In the genomic region with DNA sequence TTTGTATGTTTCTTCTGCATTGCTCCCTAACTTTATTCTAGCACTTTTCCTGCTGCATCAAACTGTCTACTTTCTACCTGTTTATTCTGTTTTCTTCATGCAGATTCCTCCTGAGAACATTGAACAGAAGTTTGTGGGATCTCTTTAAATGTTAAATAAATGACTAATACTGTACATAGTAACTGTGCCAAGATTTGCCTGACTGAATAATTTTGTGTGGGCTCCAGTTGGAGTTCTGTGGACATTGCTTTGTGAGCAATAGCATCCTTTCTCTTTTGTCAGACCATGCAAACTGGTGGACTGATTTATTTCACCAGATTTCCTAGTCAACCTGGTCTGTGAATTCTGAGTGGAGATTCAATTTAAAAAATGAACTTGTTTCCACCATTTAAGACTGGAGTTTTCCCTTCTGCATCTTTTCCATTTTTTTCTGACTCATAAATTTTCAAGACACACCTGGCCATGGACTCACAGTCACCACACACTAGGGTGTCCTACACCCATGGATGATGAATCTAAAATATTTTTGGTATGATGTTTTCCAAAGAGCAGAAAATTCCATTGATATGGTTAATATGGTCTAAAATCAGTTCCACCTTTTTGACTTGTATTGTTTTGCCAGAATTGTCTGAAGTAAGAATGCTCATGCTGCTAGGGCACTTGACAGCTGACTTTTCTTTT, we compare ENCODE assay signal across 19 cellular contexts.
"Had no signal": no experiment of that assay in that cellular context is flagged by ENCODE, and none has a peak within 500 bp of the region (broad histone marks: within the 10 kb centered on the region; RNA-seq: fewer than 3 reads in every experiment).

No MANE protein-coding gene starts in this region.

- H3K27me3 Mint-ChIP-seq: activated B cell treated with CpG ODN at 0.5 μM for 24 hours; activated CD4-positive, alpha-beta T cell treated with anti-CD3 and anti-CD28 coated beads, Interleukin-2, amount 10 ng/mL, durations not matched to agents 24 days and 14 days; activated CD8-positive, alpha-beta T cell treated with anti-CD3 and anti-CD28 coated beads for 36 hours; activated T-helper 17 cell treated with anti-CD3 and anti-CD28 coated beads, Interleukin-2, amount 50 U/mL, for 72 hours; effector memory CD8-positive, alpha-beta T cell; stimulated activated naive B cell treated with anti-CD40 and anti-IgM and Interleukin-4, amounts not matched to agents 10 μg/mL and 1 μg/mL and 100 μg/mL, for 72 hours had no signal

- H3K27ac ChIP-seq: left ventricle myocardium inferior, skin epidermis, upper lobe of right lung had no signal

- ATAC-seq: activated CD8-positive, alpha-beta T cell treated with anti-CD3 and anti-CD28 coated beads for 36 hours; activated T-helper 17 cell treated with anti-CD3 and anti-CD28 coated beads, Interleukin-2, amount 50 U/mL, for 72 hours; effector memory CD8-positive, alpha-beta T cell; right cardiac atrium; stimulated activated naive B cell treated with anti-CD40 and anti-IgM and Interleukin-4, amounts not matched to agents 10 μg/mL and 1 μg/mL and 100 μg/mL, for 72 hours; upper lobe of right lung had no signal

- DNase-seq: activated B cell treated with CpG ODN at 0.5 μM for 24 hours; activated CD4-positive, alpha-beta T cell treated with anti-CD3 and anti-CD28 coated beads, Interleukin-2, amount 10 ng/mL, durations not matched to agents 24 days and 14 days; activated CD8-positive, alpha-beta T cell treated with anti-CD3 and anti-CD28 coated beads for 36 hours; activated naive CD4-positive, alpha-beta T cell treated with anti-CD3 and anti-CD28 coated beads for 36 hours; activated T-cell treated with anti-CD3 and anti-CD28 coated beads, Interleukin-2, amount 50 U/mL, for 1 hour; effector memory CD8-positive, alpha-beta T cell; head of caudate nucleus; left ventricle myocardium inferior; nephron progenitor cell; nucleus accumbens; right cardiac atrium; SK-N-SH; stimulated activated CD4-positive, alpha-beta T cell treated with anti-CD3 and anti-CD28 coated beads, Interleukin-4, amount 100 ng/mL, for 24 hours; stimulated activated naive B cell treated with anti-CD40 and anti-IgM and Interleukin-4, amounts not matched to agents 10 μg/mL and 1 μg/mL and 100 μg/mL, for 72 hours; upper lobe of right lung had no signal

- H3K27me3 ChIP-seq: upper lobe of right lung had no signal

- H3K27ac Mint-ChIP-seq: activated B cell treated with CpG ODN at 0.5 μM for 24 hours; activated CD4-positive, alpha-beta T cell treated with anti-CD3 and anti-CD28 coated beads, Interleukin-2, amount 10 ng/mL, durations not matched to agents 24 days and 14 days; activated CD8-positive, alpha-beta T cell treated with anti-CD3 and anti-CD28 coated beads for 36 hours; activated naive CD4-positive, alpha-beta T cell treated with anti-CD3 and anti-CD28 coated beads for 36 hours; activated T-helper 17 cell treated with anti-CD3 and anti-CD28 coated beads, Interleukin-2, amount 50 U/mL, for 72 hours; effector memory CD8-positive, alpha-beta T cell; nephron progenitor cell; progenitor cell of endocrine pancreas; stimulated activated naive B cell treated with anti-CD40 and anti-IgM and Interleukin-4, amounts not matched to agents 10 μg/mL and 1 μg/mL and 100 μg/mL, for 72 hours had no signal

- H3K4me1 Mint-ChIP-seq: activated B cell treated with CpG ODN at 0.5 μM for 24 hours; activated CD4-positive, alpha-beta T cell treated with anti-CD3 and anti-CD28 coated beads, Interleukin-2, amount 10 ng/mL, durations not matched to agents 24 days and 14 days; activated T-helper 17 cell treated with anti-CD3 and anti-CD28 coated beads, Interleukin-2, amount 50 U/mL, for 72 hours; stimulated activated naive B cell treated with anti-CD40 and anti-IgM and Interleukin-4, amounts not matched to agents 10 μg/mL and 1 μg/mL and 100 μg/mL, for 72 hours had no signal

- H3K4me3 ChIP-seq: left ventricle myocardium inferior, skin epidermis, upper lobe of right lung had no signal

- H3K4me2 ChIP-seq: SK-N-SH had no signal

- FAIRE-seq: frontal cortex had no signal

- H3K36me3 Mint-ChIP-seq: stimulated activated naive B cell treated with anti-CD40 and anti-IgM and Interleukin-4, amounts not matched to agents 10 μg/mL and 1 μg/mL and 100 μg/mL, for 72 hours had no signal

- H3K9me3 ChIP-seq: left ventricle myocardium inferior, SK-N-SH, upper lobe of right lung had no signal

- H3K9me3 Mint-ChIP-seq: activated B cell treated with CpG ODN at 0.5 μM for 24 hours; activated CD4-positive, alpha-beta T cell treated with anti-CD3 and anti-CD28 coated beads, Interleukin-2, amount 10 ng/mL, durations not matched to agents 24 days and 14 days; stimulated activated naive B cell treated with anti-CD40 and anti-IgM and Interleukin-4, amounts not matched to agents 10 μg/mL and 1 μg/mL and 100 μg/mL, for 72 hours had no signal

- H3K4me3 Mint-ChIP-seq: activated B cell treated with CpG ODN at 0.5 μM for 24 hours; activated CD4-positive, alpha-beta T cell treated with anti-CD3 and anti-CD28 coated beads, Interleukin-2, amount 10 ng/mL, durations not matched to agents 24 days and 14 days; activated CD8-positive, alpha-beta T cell treated with anti-CD3 and anti-CD28 coated beads for 36 hours; activated naive CD4-positive, alpha-beta T cell treated with anti-CD3 and anti-CD28 coated beads for 36 hours; activated T-helper 17 cell treated with anti-CD3 and anti-CD28 coated beads, Interleukin-2, amount 50 U/mL, for 72 hours; effector memory CD8-positive, alpha-beta T cell; nephron progenitor cell; stimulated activated naive B cell treated with anti-CD40 and anti-IgM and Interleukin-4, amounts not matched to agents 10 μg/mL and 1 μg/mL and 100 μg/mL, for 72 hours had no signal

- H3K36me3 ChIP-seq: left ventricle myocardium inferior, upper lobe of right lung had no signal

- H3K4me1 ChIP-seq: left ventricle myocardium inferior, upper lobe of right lung had no signal

- H3K9ac ChIP-seq: SK-N-SH had no signal
